Comparison of ENCODE assay signal across 8 cellular contexts in genomic region chr6:27825025-27825823, GRCh38.
DNase-seq lines count a peak whose midpoint lies in the region; ATAC-seq and TF ChIP-seq lines count a peak whose summit lies in the region.

No MANE protein-coding gene starts in this region.

- H3K27me3 Mint-ChIP-seq in activated naive CD4-positive, alpha-beta T cell treated with anti-CD3 and anti-CD28 coated beads, Interleukin-2, amount 50 U/mL, for 24 hours = no peaks in the 10 kb centered on the region
- peaks cover 15% of the 10 kb centered on the region for H3K27me3 Mint-ChIP-seq in neural progenitor cell (ENCODE audit: insufficient read depth, low read depth)

- no peak overlapping the region for H2AFZ ChIP-seq in neural progenitor cell (replicated peaks)

- peaks cover 14% of the 10 kb centered on the region for H4K20me1 ChIP-seq in neural progenitor cell (ENCODE audit: low read depth)

- H3K36me3 ChIP-seq in NT2/D1 (ENCODE audit: insufficient read depth, insufficient read length, low read length) (peaks cover 5% of the 10 kb centered on the region), neural progenitor cell (peaks cover 6% of the 10 kb centered on the region)

- peaks cover 30% of the 10 kb centered on the region for H3K79me2 ChIP-seq in neural progenitor cell (ENCODE audit: low read depth)

- H3K4me1 Mint-ChIP-seq in activated naive CD4-positive, alpha-beta T cell treated with anti-CD3 and anti-CD28 coated beads, Interleukin-2, amount 50 U/mL, for 24 hours = peaks cover 37% of the 10 kb centered on the region
- peaks cover 28% of the 10 kb centered on the region for H3K4me1 Mint-ChIP-seq in neural progenitor cell

- H3K4me3 ChIP-seq in NT2/D1 (ENCODE audit: insufficient read length, low read depth) = peak overlapping the region; percentile 57
- peak overlapping the region; percentile 69 for H3K4me3 ChIP-seq in coronary artery
- H3K4me3 ChIP-seq in neural progenitor cell = peak overlapping the region; percentile 94

- H3K27me3 ChIP-seq in NT2/D1 (ENCODE audit: insufficient read depth, insufficient read length) (no peaks in the 10 kb centered on the region), neural progenitor cell (no peaks in the 10 kb centered on the region)

- peaks cover 50% of the 10 kb centered on the region for H3F3A ChIP-seq in neural progenitor cell (ENCODE audit: low read depth)

- TF ChIP-seq CTCF in coronary artery (IDR thresholded peaks at IDR 0.05) = no peak
- TF ChIP-seq CTCF in neural progenitor cell (IDR thresholded peaks at IDR 0.05) = no peak

- DNase-seq in activated naive CD4-positive, alpha-beta T cell (lab: John Stamatoyannopoulos, UW) = no peak
- DNase-seq in NT2/D1 (ENCODE audit: low read depth, low spot score) = no peak
- DNase-seq in coronary artery (ENCODE audit: low spot score) = no peak
- DNase-seq in neural progenitor cell (ENCODE audit: low spot score) = no peak
- no peak for DNase-seq in nucleus accumbens (lab: John Stamatoyannopoulos, UW)
- no peak for DNase-seq in NCI-H2081 treated with DMSO at 0.1 percent for 48 hours (lab: John Stamatoyannopoulos, UW)

- peak overlapping the region; percentile 95 for H3K27ac Mint-ChIP-seq in activated naive CD4-positive, alpha-beta T cell treated with anti-CD3 and anti-CD28 coated beads, Interleukin-2, amount 50 U/mL, for 24 hours
- peak overlapping the region; percentile 84 for H3K27ac Mint-ChIP-seq in neural progenitor cell

- H3K4me1 ChIP-seq in NT2/D1 (ENCODE audit: insufficient read depth, insufficient read length) (no peaks in the 10 kb centered on the region), neural progenitor cell (peaks cover 16% of the 10 kb centered on the region)

- H3K4me3 Mint-ChIP-seq in activated naive CD4-positive, alpha-beta T cell treated with anti-CD3 and anti-CD28 coated beads, Interleukin-2, amount 50 U/mL, for 24 hours = peak overlapping the region; percentile 90
- peak overlapping the region; percentile 98 for H3K4me3 Mint-ChIP-seq in neural progenitor cell

- H3K36me3 Mint-ChIP-seq in activated naive CD4-positive, alpha-beta T cell treated with anti-CD3 and anti-CD28 coated beads, Interleukin-2, amount 50 U/mL, for 24 hours = no peaks in the 10 kb centered on the region
- H3K36me3 Mint-ChIP-seq in neural progenitor cell = peaks cover 8% of the 10 kb centered on the region

- H3K27ac ChIP-seq in coronary artery (peak overlapping the region in 1 of 2 donors; percentile 80), neural progenitor cell (peak overlapping the region; percentile 82)

- H3K9ac ChIP-seq in NT2/D1 (ENCODE audit: insufficient read length, low read depth) (peak overlapping the region; percentile 87), neural progenitor cell (peak overlapping the region; percentile 84)

- H3K9me3 ChIP-seq in NT2/D1 (ENCODE audit: insufficient read depth, low read length) = peaks cover 12% of the 10 kb centered on the region; the same call in 1 of the 2 replicates
- no peaks in the 10 kb centered on the region for H3K9me3 ChIP-seq in neural progenitor cell (ENCODE audit: low read depth)

- peak overlapping the region; percentile 95 for H3K4me2 ChIP-seq in neural progenitor cell

- no peaks in the 10 kb centered on the region for H3K9me3 Mint-ChIP-seq in activated naive CD4-positive, alpha-beta T cell treated with anti-CD3 and anti-CD28 coated beads, Interleukin-2, amount 50 U/mL, for 24 hours
- H3K9me3 Mint-ChIP-seq in neural progenitor cell = peaks cover 8% of the 10 kb centered on the region

- no peak for ATAC-seq in GM21737 (IDR thresholded peaks at IDR 0.05; ENCODE audit: unreplicated experiment)
